ENCODE assay signal across 8 cellular contexts in genomic region chr1:21651214-21652042, GRCh38. TPM values are rescaled to one million over a fixed set of nuclear protein-coding genes. Genes with fewer than 3 reads are reported as not detected.
DNase-seq lines count a peak whose midpoint lies in the region; ATAC-seq and TF ChIP-seq lines count a peak whose summit lies in the region.

No MANE protein-coding gene starts in this region.

- H2AFZ ChIP-seq in H9 (ENCODE audit: low read length) = no peak overlapping the region

- H2BK12ac ChIP-seq in H9 (ENCODE audit: insufficient read length, low read depth, low read length) = no peak overlapping the region

- peaks cover 11% of the 10 kb centered on the region for H3K23me2 ChIP-seq in H9 (ENCODE audit: insufficient read length, low read depth, low read length, poor library complexity, severe bottlenecking)

- no peak overlapping the region for H2AK5ac ChIP-seq in H9 (ENCODE audit: insufficient read length, low read length)

- H2BK120ac ChIP-seq in H9 (ENCODE audit: low read depth, low read length, poor library complexity, severe bottlenecking) = no peak overlapping the region

- ATAC-seq in lower lobe of right lung (peak; percentile 68 to 73), GM19455 (IDR thresholded peaks at IDR 0.05; ENCODE audit: unreplicated experiment) (no peak), GM18868 (IDR thresholded peaks at IDR 0.05; ENCODE audit: unreplicated experiment) (no peak)

- H3K27me3 ChIP-seq in A673 (replicated peaks; ENCODE audit: insufficient read depth, low read depth, low read length, poor library complexity) (no peaks in the 10 kb centered on the region), H9 (ENCODE audit: insufficient read depth, low read length) (no peaks in the 10 kb centered on the region), WERI-Rb-1 (ENCODE audit: insufficient read depth, low read depth, severe bottlenecking) (no peaks in the 10 kb centered on the region), colonic mucosa (peaks cover 3% of the 10 kb centered on the region), lower lobe of right lung (ENCODE audit: low read depth) (peaks cover 44% of the 10 kb centered on the region), stomach (peaks cover 3 to 53% (median 5%) of the 10 kb centered on the region in 3 donors)

- TF ChIP-seq EP300 in stomach (IDR thresholded peaks at IDR 0.05) = no peak

- H4K20me1 ChIP-seq in H9 (ENCODE audit: control insufficient read depth, insufficient read depth, insufficient read length) = peaks cover 3% of the 10 kb centered on the region

- CTCF ChIA-PET in A673 (lab: Charles Lee) = no interaction called here

- intact Hi-C loops in A673 (cut with micrococcal nuclease; ENCODE audit: unreplicated experiment) = loop anchor here (10.0 kb wide), 1 partner anchor 397 kb away; no protein-coding TSS in a partner anchor
- intact Hi-C loops in colonic mucosa (cut with DNase I) = loop anchor here (10.0 kb wide), 1 partner anchor 417 kb away; no protein-coding TSS in a partner anchor
- intact Hi-C loops in lower lobe of right lung (cut with DNase I) = no loop called here
- intact Hi-C loops in stomach (cut with DNase I; ENCODE audit: low total_unique reads) = loop anchor here (10.0 kb wide), 1 partner anchor 137 kb away; no protein-coding TSS in a partner anchor

- H3K4me1 ChIP-seq in A673 (ENCODE audit: insufficient read depth, low read length, poor library complexity, severe bottlenecking) = peaks cover 68% of the 10 kb centered on the region
- H3K4me1 ChIP-seq in H9 (ENCODE audit: insufficient read depth, low read length) = no peaks in the 10 kb centered on the region; the same call in 1 of the 2 replicates
- peaks cover 7% of the 10 kb centered on the region for H3K4me1 ChIP-seq in colonic mucosa
- H3K4me1 ChIP-seq in lower lobe of right lung = peaks cover 7% of the 10 kb centered on the region
- peaks cover 18 to 39% (median 26%) of the 10 kb centered on the region in 4 donors for H3K4me1 ChIP-seq in stomach

- no peak for TF ChIP-seq POLR2A in stomach (IDR thresholded peaks at IDR 0.05)

- H3K27ac Mint-ChIP-seq in H9 = no peak overlapping the region

- H3K4ac ChIP-seq in H9 (ENCODE audit: low read depth, low read length) = no peak overlapping the region

- peak overlapping the region; percentile 92 for H3K4me2 ChIP-seq in H9 (ENCODE audit: insufficient read depth, insufficient read length, low read length)

- H3K79me1 ChIP-seq in H9 (ENCODE audit: insufficient read depth, low read depth, low read length, poor library complexity, severe bottlenecking) = no peaks in the 10 kb centered on the region

- no peak overlapping the region for H2BK5ac ChIP-seq in H9 (ENCODE audit: insufficient read length, low read length)

- H3K36me3 ChIP-seq in A673 (ENCODE audit: insufficient read depth, low read length, poor library complexity, severe bottlenecking) = no peaks in the 10 kb centered on the region
- H3K36me3 ChIP-seq in WERI-Rb-1 = peaks cover 6% of the 10 kb centered on the region
- H3K36me3 ChIP-seq in colonic mucosa = no peaks in the 10 kb centered on the region
- no peaks in the 10 kb centered on the region for H3K36me3 ChIP-seq in lower lobe of right lung
- no peaks in the 10 kb centered on the region for H3K36me3 ChIP-seq in stomach

- POLR2A ChIA-PET in A673 (lab: Charles Lee; ENCODE audit: low non-redundant PET) = interaction anchor here (0.6 kb wide), 1 partner anchor 16 kb away, joined by 4 read pairs; no protein-coding TSS in a partner anchor

- H3K56ac ChIP-seq in H9 (ENCODE audit: insufficient read length, low read depth, low read length) = no peak overlapping the region

- H3K9me3 ChIP-seq in A673 (ENCODE audit: low read depth, low read length, poor library complexity, severe bottlenecking) (no peaks in the 10 kb centered on the region), H9 (ENCODE audit: control insufficient read depth, low read depth, low read length) (no peaks in the 10 kb centered on the region), WERI-Rb-1 (ENCODE audit: severe bottlenecking) (no peaks in the 10 kb centered on the region), colonic mucosa (no peaks in the 10 kb centered on the region), lower lobe of right lung (no peaks in the 10 kb centered on the region), stomach (no peaks in the 10 kb centered on the region)

- H4K91ac ChIP-seq in H9 (ENCODE audit: insufficient read length, low read depth, low read length) = no peak overlapping the region

- H3K18ac ChIP-seq in H9 (ENCODE audit: insufficient read length, low read depth, low read length) = peak overlapping the region; percentile 74

- no peak overlapping the region for H4K5ac ChIP-seq in H9 (ENCODE audit: insufficient read length, low read depth, low read length)

- no peak overlapping the region for H2BK20ac ChIP-seq in H9 (ENCODE audit: low read depth, low read length, poor library complexity, severe bottlenecking)

- TF ChIP-seq CTCF in A673 (conservative IDR thresholded peaks at IDR 0.05; ENCODE audit: low read depth, low read length) (no peak), H9 (conservative IDR thresholded peaks at IDR 0.05) (no peak), WERI-Rb-1 (IDR thresholded peaks at IDR 0.05; ENCODE audit: low read depth, low read length) (no peak), colonic mucosa (IDR thresholded peaks at IDR 0.05) (no peak), lower lobe of right lung (IDR thresholded peaks at IDR 0.05) (no peak), stomach (IDR thresholded peaks at IDR 0.05) (peak in 1 of 7 experiments; percentile 3)

- BruUV-seq in A673 (replicated peaks; lab: Mats Ljungman, UMichigan) = no TSS peak

- H3K27me3 Mint-ChIP-seq in H9 (ENCODE audit: low read depth) = peaks cover 24% of the 10 kb centered on the region

- H3K9ac ChIP-seq in H9 (ENCODE audit: extremely low read depth, insufficient read length, low read length) = peak overlapping the region; percentile 29
- H3K9ac ChIP-seq in colonic mucosa (ENCODE audit: low read depth in 2 of 2, low read length in 2 of 2) = peak overlapping the region; percentile 58 to 62

- peaks cover 14 to 40% of the 10 kb centered on the region in 2 experiments for H3K4me1 Mint-ChIP-seq in H9

- DNase-seq in A673 (ENCODE audit: low spot score) (peak; percentile 71), H9 (peak; percentile 73), WERI-Rb-1 (peak; percentile 42), colonic mucosa (peak; percentile 45), lower lobe of right lung (no peak), stomach (peak; percentile 63)

- H3K4me3 Mint-ChIP-seq in H9 = peak overlapping the region; percentile 79 to 92

- H3K9me3 Mint-ChIP-seq in H9 = no peaks in the 10 kb centered on the region; a peak in 2 of 5 replicates

- no peak overlapping the region for H2BK15ac ChIP-seq in H9 (ENCODE audit: low read depth, low read length)

- no peak overlapping the region for H4K8ac ChIP-seq in H9 (replicated peaks; ENCODE audit: insufficient read length, low read depth, low read length)

- no CpG with 5 or more reads among the region's 80 CpGs for WGBS in H9 (ENCODE audit: extremely low coverage, insufficient read length, low lambda C conversion rate)
- 1 to 11% (median 4%) methylated on average over 22 to 80 of the region's 80 CpGs for WGBS in stomach, 5 donors

- no peak overlapping the region for H3T11ph ChIP-seq in H9 (ENCODE audit: low read length)

- no peaks in the 10 kb centered on the region for H3K79me2 ChIP-seq in H9 (ENCODE audit: insufficient read depth, low read length)

- H3K27ac ChIP-seq in A673 (ENCODE audit: low read depth, low read length, poor library complexity, severe bottlenecking) (peak overlapping the region; percentile 54), H9 (ENCODE audit: insufficient read length, low read depth, low read length) (no peak overlapping the region), WERI-Rb-1 (no peak overlapping the region), colonic mucosa (no peak overlapping the region), lower lobe of right lung (no peak overlapping the region), stomach (peak overlapping the region; percentile 32 to 71 (median 61))

- no peaks in the 10 kb centered on the region for H3K36me3 Mint-ChIP-seq in H9 (ENCODE audit: insufficient read depth in 1 of 3, low read depth in 3 of 3)

- peak overlapping the region; percentile 49 for H3K4me3 ChIP-seq in A673 (ENCODE audit: low read depth, low read length, poor library complexity, severe bottlenecking)
- peak overlapping the region; percentile 40 for H3K4me3 ChIP-seq in WERI-Rb-1 (ENCODE audit: low read depth, low read length)
- H3K4me3 ChIP-seq in colonic mucosa = peak overlapping the region; percentile 36
- peak overlapping the region; percentile 54 for H3K4me3 ChIP-seq in lower lobe of right lung
- peak overlapping the region; percentile 49 to 53 (median 52) for H3K4me3 ChIP-seq in stomach

- H3K14ac ChIP-seq in H9 (ENCODE audit: insufficient read depth, low read length) = peak overlapping the region; percentile 32; the same call in 1 of the 2 replicates

- H3K23ac ChIP-seq in H9 (ENCODE audit: insufficient read length, low read depth, low read length) = no peak overlapping the region

RNA-seq across cellular contexts. Expression of gene RAP1GAP, which starts 17.7 kb away (rescaled TPM):
- total RNA-seq in A673 (2021) (37.7 and 40.3 TPM in 2 replicates), H9 (2021) (6.4 and 7.9 TPM in 2 replicates), colonic mucosa (10 to 100 TPM; 29.6 to 36.3 TPM), lower lobe of right lung (33.7 TPM), stomach (100 to 1,000 TPM in 1 of 5 donors, 10 to 100 TPM in 4; 21.1 to 117 (median 60.6) TPM)
- 10 to 100 TPM; 48.6 to 98.3 (median 57.9) TPM for polyA plus RNA-seq in stomach

Comparison
In these comparisons a context has a peak if more than half of its experiments do, and no peak if none do; other contexts are left out.
1. H3K27ac ChIP-seq: peak in A673 (single experiment) and stomach (5 of 5); none in H9 (single experiment), WERI-Rb-1 (single experiment), colonic mucosa (single experiment) and lower lobe of right lung (single experiment).
2. ATAC-seq: peak in lower lobe of right lung (2 of 2); none in GM19455 (single experiment) and GM18868 (single experiment).
3. Peak in every context shown above with its lines, with median percentiles within 50 percentile points of each other: H3K4me3 ChIP-seq.